18 cellular contexts compared by ENCODE assay signal in genomic region chr1:31110846-31111245, GRCh38.
"Had no signal": no experiment of that assay in that cellular context is flagged by ENCODE, and none has a peak within 500 bp of the region (broad histone marks: within the 10 kb centered on the region; RNA-seq: fewer than 3 reads in every experiment).

No MANE protein-coding gene starts in this region.

- H3K27ac ChIP-seq: gastroesophageal sphincter, right lobe of liver, stomach, suprapubic skin, tibial nerve, uterus had no signal

- H3K4me1 ChIP-seq: gastroesophageal sphincter, stomach, suprapubic skin, tibial nerve, uterus had no signal

- H3K36me3 ChIP-seq: esophagus squamous epithelium, gastroesophageal sphincter, right lobe of liver, stomach, suprapubic skin, tibial nerve, uterus had no signal

- H3K9me3 ChIP-seq: esophagus squamous epithelium, gastroesophageal sphincter, mucosa of descending colon, right lobe of liver, stomach, suprapubic skin, tibial nerve, uterus had no signal

- H3K27me3 ChIP-seq: right lobe of liver, uterus had no signal

- FAIRE-seq: small intestine had no signal

- DNase-seq: activated CD4-positive, alpha-beta memory T cell treated with anti-CD3 and anti-CD28 coated beads, Interleukin-2, amount 10 ng/mL, durations not matched to agents 7 days and 5 days; activated CD4-positive, alpha-beta T cell treated with anti-CD3 and anti-CD28 coated beads for 48 hours; activated gamma-delta T cell; activated T-cell treated with anti-CD3 and anti-CD28 coated beads for 4 hours; central memory CD4-positive, alpha-beta T cell; effector memory CD4-positive, alpha-beta T cell; esophagus squamous epithelium; occipital lobe; stimulated activated CD4-positive, alpha-beta T cell treated with anti-CD3 and anti-CD28 coated beads, Interleukin-15, amount 100 ng/mL, for 24 hours had no signal

- ATAC-seq: gastroesophageal sphincter; stimulated activated memory B cell treated with anti-CD40 and anti-IgM and Interleukin-4, amounts not matched to agents 10 μg/mL and 1 μg/mL and 100 μg/mL, for 72 hours had no signal

- H3K4me3 ChIP-seq: esophagus squamous epithelium, gastroesophageal sphincter, mucosa of descending colon, right lobe of liver, stomach, suprapubic skin, tibial nerve, uterus had no signal
